1 cellular context compared by ENCODE assay signal in the genomic region with DNA sequence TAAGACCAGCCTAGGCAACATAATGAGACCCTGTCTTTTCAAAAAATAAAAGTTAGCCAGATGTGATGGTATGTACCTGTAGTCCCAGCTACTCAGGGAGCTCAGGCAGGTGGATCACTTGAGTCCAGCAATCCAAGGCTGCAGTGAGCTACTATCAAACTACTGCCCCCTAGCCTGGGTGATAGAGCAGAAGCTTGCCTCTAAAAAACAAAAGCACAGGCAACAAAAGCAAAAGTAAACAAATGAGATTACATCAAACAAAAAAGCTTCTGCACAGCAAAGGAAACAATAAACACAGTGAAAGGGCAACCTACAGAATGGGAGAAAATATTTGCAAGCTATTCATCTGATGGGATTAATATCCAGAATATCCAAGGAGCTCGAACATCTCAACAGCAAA.
TF ChIP-seq lines count a peak whose summit lies in the region.

No MANE protein-coding gene starts in this region.

TF ChIP-seq in GM23338, 12 proteins besides CTCF, POLR2A, EP300 and RAD21 (continued from another document):
- TF ChIP-seq NANOG (IDR thresholded peaks at IDR 0.05; ENCODE audit: borderline replicate concordance) (no peak), ZNF114 (CRISPR knock-in tag; IDR thresholded peaks at IDR 0.05) (no peak)
